ENCODE assay signal across 21 cellular contexts in the genomic region with DNA sequence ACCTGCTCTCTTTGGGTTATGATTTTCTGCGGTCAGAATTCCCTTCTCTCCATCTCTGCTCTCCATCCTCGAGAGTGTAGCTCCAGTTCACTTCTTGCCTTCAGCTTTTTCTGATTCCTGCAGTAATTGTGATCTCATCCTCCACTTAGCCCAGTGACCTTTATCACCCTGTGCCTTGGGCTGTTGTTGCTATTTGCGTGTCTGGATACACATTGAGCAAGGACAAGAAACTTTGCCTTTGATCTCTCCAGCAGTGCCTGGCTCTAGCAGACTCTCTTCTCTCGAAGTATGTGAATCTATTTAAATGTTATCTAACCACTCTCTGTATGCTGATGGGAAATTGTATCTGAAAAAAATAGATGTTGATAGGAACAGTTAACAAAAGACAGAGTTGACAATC.
DNase-seq lines count a peak whose midpoint lies in the region; ATAC-seq and TF ChIP-seq lines count a peak whose summit lies in the region.
"Had no signal": no experiment of that assay in that cellular context is flagged by ENCODE, and none has a peak within 500 bp of the region (broad histone marks: within the 10 kb centered on the region; RNA-seq: fewer than 3 reads in every experiment).

No MANE protein-coding gene starts in this region.

- H3K9ac ChIP-seq in trophoblast cell (ENCODE audit: low read length), result no peak overlapping the region

- no peaks in the 10 kb centered on the region for H3F3A ChIP-seq in GM23338 (replicated peaks; ENCODE audit: low read depth)

- no peaks in the 10 kb centered on the region for H3K36me3 ChIP-seq in BJ (ENCODE audit: control insufficient read depth, insufficient read depth, low read length)
- H3K36me3 ChIP-seq in GM23338 (ENCODE audit: insufficient read depth), result no peaks in the 10 kb centered on the region
- H3K36me3 ChIP-seq in trophoblast cell (ENCODE audit: control insufficient read depth in 1 of 2, insufficient read depth in 2 of 2, low read length in 2 of 2), result no peaks in the 10 kb centered on the region
- H3K36me3 ChIP-seq: HAP-1, MG63 had no signal

- WGBS in trophoblast cell (ENCODE audit: extremely low coverage, insufficient coverage, insufficient read length), result no CpG with 5 or more reads among the region's 4 CpGs

- peaks cover 2% of the 10 kb centered on the region for H3K27me3 Mint-ChIP-seq in GM23338 (ENCODE audit: insufficient read depth, low read depth, poor library complexity)

- no peak overlapping the region for H2AK5ac ChIP-seq in trophoblast cell (ENCODE audit: low read length)

- H3K27me3 ChIP-seq in BJ (ENCODE audit: control insufficient read depth, insufficient read depth, low read length), result no peaks in the 10 kb centered on the region; the same call in 1 of the 2 replicates
- no peaks in the 10 kb centered on the region for H3K27me3 ChIP-seq in GM23338 (ENCODE audit: insufficient read depth)
- no peaks in the 10 kb centered on the region for H3K27me3 ChIP-seq in trophoblast cell (ENCODE audit: insufficient read depth, low read length)

- H3K27ac ChIP-seq in GM23338 (ENCODE audit: low read depth), result no peak overlapping the region
- H3K27ac ChIP-seq in trophoblast cell (ENCODE audit: low read depth, low read length), result peak overlapping the region; percentile 45
- H3K27ac ChIP-seq: coronary artery, SK-N-MC had no signal

- no peak overlapping the region for H3K4me2 ChIP-seq in GM23338
- no peak overlapping the region for H3K4me2 ChIP-seq in trophoblast cell (ENCODE audit: low read length)

- H4K8ac ChIP-seq in trophoblast cell (ENCODE audit: low read depth, low read length), result no peak overlapping the region

- DNase-seq in BJ (ENCODE audit: low read depth) (peak; percentile 22), GM23338 (ENCODE audit: low spot score) (peak; percentile 4), fibroblast of mammary gland (ENCODE audit: low read depth) (peak; percentile 37), trophoblast cell (peak; percentile 86 to 91), NCI-H187 treated with DMSO at 0.1 percent for 48 hours (lab: John Stamatoyannopoulos, UW) (no peak), DMS153 (lab: John Stamatoyannopoulos, UW) (no peak)
- no peak for DNase-seq in stimulated activated naive CD4-positive, alpha-beta T cell (lab: John Stamatoyannopoulos, UW)
- DNase-seq: hypothalamus; IMR-90; kidney glomerular epithelial cell; MG63; NCI-H226; stimulated activated CD4-positive, alpha-beta T cell treated with anti-CD3 and anti-CD28 coated beads, Interleukin-2, amount 100 ng/mL, for 24 hours; T1000 had no signal

- H2BK12ac ChIP-seq in trophoblast cell (ENCODE audit: low read length), result no peak overlapping the region

- H3K4me1 Mint-ChIP-seq in GM23338, result peaks cover 14% of the 10 kb centered on the region
- H3K4me1 Mint-ChIP-seq: activated naive CD4-positive, alpha-beta T cell treated with anti-CD3 and anti-CD28 coated beads, Interleukin-2, amount 50 U/mL, for 24 hours; CD14-positive monocyte had no signal

- CTCF ChIA-PET in BJ (lab: Yijun Ruan, JAX), result no interaction called here

- H3K79me1 ChIP-seq in trophoblast cell (ENCODE audit: low read length), result peaks cover 11% of the 10 kb centered on the region

- no peak overlapping the region for H2BK5ac ChIP-seq in trophoblast cell (ENCODE audit: low read depth, low read length, poor library complexity)

- H3K4me3 ChIP-seq in BJ (ENCODE audit: low read depth, low read length) (no peak overlapping the region), GM23338 (no peak overlapping the region), fibroblast of mammary gland (ENCODE audit: control insufficient read depth, low read depth, low read length) (no peak overlapping the region), trophoblast cell (ENCODE audit: low read depth, low read length) (no peak overlapping the region)
- H3K4me3 ChIP-seq: coronary artery, HAP-1, MG63, SK-N-MC had no signal

- H4K12ac ChIP-seq in trophoblast cell (ENCODE audit: low read depth, low read length), result no peak overlapping the region

- no peak overlapping the region for H3K27ac Mint-ChIP-seq in GM23338
- H3K27ac Mint-ChIP-seq: activated naive CD4-positive, alpha-beta T cell treated with anti-CD3 and anti-CD28 coated beads, Interleukin-2, amount 50 U/mL, for 24 hours; CD14-positive monocyte; stimulated activated naive CD8-positive, alpha-beta T cell treated with anti-CD3 and anti-CD28 coated beads, Interleukin-15, Interleukin-2, amounts not matched to agents 100 ng/mL and 50 ng/mL, for 24 hours had no signal

- no peak for TF ChIP-seq CTCF in BJ (IDR thresholded peaks at IDR 0.05; ENCODE audit: insufficient read depth, low read depth, low read length)
- TF ChIP-seq CTCF in GM23338 (conservative IDR thresholded peaks at IDR 0.05; ENCODE audit: low read depth in 2 of 2), result no peak
- no peak for TF ChIP-seq CTCF in fibroblast of mammary gland (conservative IDR thresholded peaks at IDR 0.05; ENCODE audit: control insufficient read depth, insufficient read depth, low read depth, low read length)

- H3K18ac ChIP-seq in trophoblast cell (ENCODE audit: low read length), result no peak overlapping the region

- H3K36me3 Mint-ChIP-seq in GM23338 (ENCODE audit: low read depth), result no peaks in the 10 kb centered on the region
- H3K36me3 Mint-ChIP-seq: activated naive CD4-positive, alpha-beta T cell treated with anti-CD3 and anti-CD28 coated beads, Interleukin-2, amount 50 U/mL, for 24 hours; CD14-positive monocyte had no signal

- H3K79me2 ChIP-seq in GM23338 (replicated peaks; ENCODE audit: insufficient read depth) (no peaks in the 10 kb centered on the region), trophoblast cell (ENCODE audit: control insufficient read depth, insufficient read depth, low read length, poor library complexity) (peaks cover 2% of the 10 kb centered on the region)

- no peaks in the 10 kb centered on the region; the same call in 2 of the 3 replicates for H3K9me3 Mint-ChIP-seq in GM23338

- H3K9me2 ChIP-seq in GM23338 (ENCODE audit: insufficient read depth), result peaks cover 16% of the 10 kb centered on the region

- no peak overlapping the region for H3K14ac ChIP-seq in trophoblast cell (ENCODE audit: low read length)

- no peak overlapping the region for H4K91ac ChIP-seq in trophoblast cell (ENCODE audit: low read depth, low read length)

- H3K23ac ChIP-seq in trophoblast cell (ENCODE audit: low read length), result no peak overlapping the region

- H3K4me3 Mint-ChIP-seq in GM23338, result no peak overlapping the region
- H3K4me3 Mint-ChIP-seq: activated naive CD4-positive, alpha-beta T cell treated with anti-CD3 and anti-CD28 coated beads, Interleukin-2, amount 50 U/mL, for 24 hours; CD14-positive monocyte; stimulated activated naive CD8-positive, alpha-beta T cell treated with anti-CD3 and anti-CD28 coated beads, Interleukin-15, Interleukin-2, amounts not matched to agents 100 ng/mL and 50 ng/mL, for 24 hours had no signal

- ATAC-seq in GM23338 (no peak), GM21447 (IDR thresholded peaks at IDR 0.05; ENCODE audit: unreplicated experiment) (no peak)

- no peak overlapping the region for H2AFZ ChIP-seq in GM23338
- no peak overlapping the region for H2AFZ ChIP-seq in trophoblast cell (ENCODE audit: insufficient read depth, low read length, poor library complexity)

- POLR2A ChIA-PET in BJ (lab: Charles Lee), result no interaction called here

- no peak overlapping the region for H3K4ac ChIP-seq in trophoblast cell (ENCODE audit: low read depth, low read length)

- no peak overlapping the region for H2BK120ac ChIP-seq in trophoblast cell (ENCODE audit: insufficient read depth, low read length, poor library complexity)

- H3K4me1 ChIP-seq in GM23338 (ENCODE audit: insufficient read depth), result no peaks in the 10 kb centered on the region
- H3K4me1 ChIP-seq in trophoblast cell (ENCODE audit: control insufficient read depth in 1 of 2, insufficient read depth in 2 of 2, low read length in 2 of 2), result peaks cover 11 to 18% of the 10 kb centered on the region in 2 experiments
- H3K4me1 ChIP-seq: HAP-1 had no signal

- H3K9me3 ChIP-seq in trophoblast cell (ENCODE audit: insufficient read depth, low read depth, low read length), result no peaks in the 10 kb centered on the region
- H3K9me3 ChIP-seq: HAP-1, MG63 had no signal

- no peaks in the 10 kb centered on the region for H4K20me1 ChIP-seq in GM23338 (replicated peaks; ENCODE audit: insufficient read depth)

TF ChIP-seq in GM23338, 12 proteins besides CTCF, POLR2A, EP300 and RAD21:
- TF ChIP-seq ZNF331 (CRISPR knock-in tag; IDR thresholded peaks at IDR 0.05; ENCODE audit: low read depth) (no peak), CREB1 (CRISPR knock-in tag; IDR thresholded peaks at IDR 0.05; ENCODE audit: low read depth) (no peak), ZNF114 (CRISPR knock-in tag; IDR thresholded peaks at IDR 0.05) (no peak)
TF ChIP-seq in GM23338: peak in this region for 0.

Comparison
In these comparisons a context has a peak if more than half of its experiments do, and no peak if none do; other contexts are left out.
1. DNase-seq: peak in BJ (single experiment), GM23338 (single experiment), fibroblast of mammary gland (single experiment) and trophoblast cell (2 of 2); none in NCI-H187 treated with DMSO at 0.1 percent for 48 hours (single experiment), DMS153 (single experiment) and stimulated activated naive CD4-positive, alpha-beta T cell (0 of 6).